ENCODE assay signal across 1 cellular context in genomic region chr7:32892521-32893224, GRCh38.
TF ChIP-seq lines count a peak whose summit lies in the region.

No MANE protein-coding gene starts in this region.

TF ChIP-seq in HepG2, 621 proteins besides CTCF, POLR2A, EP300 and RAD21 (continued from another document and continues in another):
- TF ChIP-seq ZNF687 (CRISPR knock-in tag; IDR thresholded peaks at IDR 0.05) (peak; percentile 69), SRF (IDR thresholded peaks at IDR 0.05; ENCODE audit: low read depth, low read length) (no peak), ZNF530 (CRISPR knock-in tag; IDR thresholded peaks at IDR 0.05; ENCODE audit: low read depth) (no peak), BRF2 (CRISPR knock-in tag; IDR thresholded peaks at IDR 0.05) (0 out of 2 replicates have a peak, but pooled peaks have one; percentile 15), ZSCAN30 (CRISPR knock-in tag; IDR thresholded peaks at IDR 0.05) (no peak), KDM1A (CRISPR knock-in tag; IDR thresholded peaks at IDR 0.05) (no peak), ZNF547 (CRISPR knock-in tag; IDR thresholded peaks at IDR 0.05) (peak; percentile 82), ARNT (IDR thresholded peaks at IDR 0.05) (no peak), DDIT3 (CRISPR knock-in tag; IDR thresholded peaks at IDR 0.05) (no peak), CEBPZ (IDR thresholded peaks at IDR 0.05; ENCODE audit: low read length) (no peak), YY1 (IDR thresholded peaks at IDR 0.05; ENCODE audit: insufficient read depth, insufficient replicate concordance, low read depth, low read length) (peak; percentile 24), YEATS4 (CRISPR knock-in tag; IDR thresholded peaks at IDR 0.05; ENCODE audit: borderline replicate concordance) (peak; percentile 56; the same call in 1 of the 2 replicates), MIER2 (CRISPR knock-in tag; IDR thresholded peaks at IDR 0.05) (no peak), ZBTB25 (CRISPR knock-in tag; IDR thresholded peaks at IDR 0.05) (0 out of 2 replicates have a peak, but pooled peaks have one; percentile 7), ARHGAP35 (CRISPR knock-in tag; IDR thresholded peaks at IDR 0.05; ENCODE audit: borderline replicate concordance) (no peak), ZNF280D (CRISPR knock-in tag; IDR thresholded peaks at IDR 0.05) (0 out of 2 replicates have a peak, but pooled peaks have one; percentile 6), ATRX (CRISPR knock-in tag; IDR thresholded peaks at IDR 0.05; ENCODE audit: borderline replicate concordance) (no peak), SAFB2 (CRISPR knock-in tag; IDR thresholded peaks at IDR 0.05; ENCODE audit: borderline replicate concordance, low read depth) (no peak), ZNF768 (CRISPR knock-in tag; IDR thresholded peaks at IDR 0.05) (no peak), MLXIP (CRISPR knock-in tag; IDR thresholded peaks at IDR 0.05; ENCODE audit: borderline replicate concordance) (no peak), ELF1 (CRISPR knock-in tag; IDR thresholded peaks at IDR 0.05) (no peak), ARID2 (CRISPR knock-in tag; IDR thresholded peaks at IDR 0.05; ENCODE audit: borderline replicate concordance) (peak; percentile 73; the same call in 1 of the 2 replicates), DNMT3B (CRISPR knock-in tag; conservative IDR thresholded peaks at IDR 0.05) (no peak), ZNF362 (CRISPR knock-in tag; IDR thresholded peaks at IDR 0.05; ENCODE audit: borderline replicate concordance) (no peak), ATF5 (CRISPR knock-in tag; IDR thresholded peaks at IDR 0.05; ENCODE audit: low read depth) (no peak), ZBTB33 (CRISPR knock-in tag; IDR thresholded peaks at IDR 0.05) (no peak), CC2D1A (CRISPR knock-in tag; IDR thresholded peaks at IDR 0.05) (no peak), AGO2 (optimal IDR thresholded peaks at IDR 0.05; ENCODE audit: low read depth, low read length) (peak; percentile 63), HMGXB4 (CRISPR knock-in tag; IDR thresholded peaks at IDR 0.05; ENCODE audit: borderline replicate concordance in 1 of 2, low read depth in 1 of 2) (peak in 1 of 2 experiments; percentile 46; a peak in 2 of 4 replicates), ZC3H4 (CRISPR knock-in tag; IDR thresholded peaks at IDR 0.05; ENCODE audit: borderline replicate concordance) (peak; percentile 90)
